In genomic region chr2:132473174-132473883, GRCh38 we compare ENCODE assay signal across 38 cellular contexts. TPM values are rescaled to one million over a fixed set of nuclear protein-coding genes. Genes with fewer than 3 reads are reported as not detected.
"Had no signal": no experiment of that assay in that cellular context is flagged by ENCODE, and none has a peak within 500 bp of the region (broad histone marks: within the 10 kb centered on the region; RNA-seq: fewer than 3 reads in every experiment).

No MANE protein-coding gene starts in this region.

- H3K4me3 Mint-ChIP-seq: activated CD4-positive, alpha-beta memory T cell treated with anti-CD3 and anti-CD28 coated beads, Interleukin-2, amount 10 ng/mL, durations not matched to agents 7 days and 5 days; activated CD8-positive, alpha-beta memory T cell treated with anti-CD3 and anti-CD28 coated beads, Interleukin-2, amount 10 ng/mL, durations not matched to agents 7 days and 5 days; activated naive CD8-positive, alpha-beta T cell treated with anti-CD3 and anti-CD28 coated beads for 36 hours had no signal

- H3K36me3 Mint-ChIP-seq: activated CD8-positive, alpha-beta memory T cell treated with anti-CD3 and anti-CD28 coated beads, Interleukin-2, amount 10 ng/mL, durations not matched to agents 7 days and 5 days; activated naive CD8-positive, alpha-beta T cell treated with anti-CD3 and anti-CD28 coated beads for 36 hours had no signal

- H3K4me1 Mint-ChIP-seq: activated CD4-positive, alpha-beta memory T cell treated with anti-CD3 and anti-CD28 coated beads, Interleukin-2, amount 10 ng/mL, durations not matched to agents 7 days and 5 days; activated CD8-positive, alpha-beta memory T cell treated with anti-CD3 and anti-CD28 coated beads, Interleukin-2, amount 10 ng/mL, durations not matched to agents 7 days and 5 days; activated naive CD8-positive, alpha-beta T cell treated with anti-CD3 and anti-CD28 coated beads for 36 hours had no signal

- H3K27me3 Mint-ChIP-seq: activated CD4-positive, alpha-beta memory T cell treated with anti-CD3 and anti-CD28 coated beads, Interleukin-2, amount 10 ng/mL, durations not matched to agents 7 days and 5 days; activated CD8-positive, alpha-beta memory T cell treated with anti-CD3 and anti-CD28 coated beads, Interleukin-2, amount 10 ng/mL, durations not matched to agents 7 days and 5 days; activated naive CD8-positive, alpha-beta T cell treated with anti-CD3 and anti-CD28 coated beads for 36 hours had no signal

- H3K27ac Mint-ChIP-seq: activated CD4-positive, alpha-beta memory T cell treated with anti-CD3 and anti-CD28 coated beads, Interleukin-2, amount 10 ng/mL, durations not matched to agents 7 days and 5 days; activated CD8-positive, alpha-beta memory T cell treated with anti-CD3 and anti-CD28 coated beads, Interleukin-2, amount 10 ng/mL, durations not matched to agents 7 days and 5 days; activated naive CD8-positive, alpha-beta T cell treated with anti-CD3 and anti-CD28 coated beads for 36 hours had no signal

- H3K27me3 ChIP-seq: brain microvascular endothelial cell, cardiac muscle cell, MG63, Peyer's patch had no signal

- H3K36me3 ChIP-seq: brain microvascular endothelial cell, cardiac muscle cell, MG63, Peyer's patch, WERI-Rb-1 had no signal

- ATAC-seq: activated CD8-positive, alpha-beta memory T cell treated with anti-CD3 and anti-CD28 coated beads, Interleukin-2, amount 10 ng/mL, durations not matched to agents 7 days and 5 days; PC-3 had no signal

- H3K9me3 ChIP-seq: MG63 had no signal

- H3K4me3 ChIP-seq: cardiac muscle cell, MG63, Peyer's patch had no signal

- H3K27ac ChIP-seq: brain microvascular endothelial cell, cardiac muscle cell, Peyer's patch, WERI-Rb-1 had no signal

- DNase-seq: activated CD4-positive, alpha-beta memory T cell treated with anti-CD3 and anti-CD28 coated beads, Interleukin-2, amount 10 ng/mL, durations not matched to agents 7 days and 5 days; activated CD4-positive, alpha-beta T cell treated with anti-CD3 and anti-CD28 coated beads for 1 hour; activated CD4-positive, alpha-beta T cell treated with anti-CD3 and anti-CD28 coated beads for 48 hours; activated CD4-positive, CD25-positive, alpha-beta regulatory T cell; activated CD8-positive, alpha-beta memory T cell treated with anti-CD3 and anti-CD28 coated beads for 24 hours; activated CD8-positive, alpha-beta memory T cell treated with anti-CD3 and anti-CD28 coated beads, Interleukin-2, amount 10 ng/mL, durations not matched to agents 7 days and 5 days; activated CD8-positive, alpha-beta memory T cell treated with anti-CD3 and anti-CD28 coated beads, Interleukin-2, amount 50 U/mL, for 48 hours; activated effector memory CD4-positive, alpha-beta T cell treated with Interleukin-2 at 50 U/mL for 16 hours; activated naive CD4-positive, alpha-beta T cell; activated naive CD4-positive, alpha-beta T cell treated with anti-CD3 and anti-CD28 coated beads, Interleukin-2, amount 50 U/mL, for 16 hours; activated naive CD8-positive, alpha-beta T cell treated with anti-CD3 and anti-CD28 coated beads for 36 hours; activated T-cell treated with anti-CD3 and anti-CD28 coated beads, Interleukin-2, amount 50 U/mL, for 48 hours; amniotic stem cell; aorta; brain microvascular endothelial cell; cerebellar nuclear complex; Kasumi-1; KBM-7; MG63; NCI-H1048; NCI-H1105 treated with DMSO at 0.1 percent for 48 hours; NCI-H1436; NCI-H187; NCI-H2029 treated with DMSO at 0.1 percent for 48 hours; NCI-H2107; NCI-H2171; NCI-H510A; NCI-H69; NK-92 treated with Interleukin-12 subunit alpha and Interleukin-12 subunit beta, amount 100 ng/mL, for 24 hours; PC-3; Peyer's patch; RPMI8226; SIG-M5; T1000; WERI-Rb-1 had no signal

- H3K4me1 ChIP-seq: Peyer's patch had no signal

RNA-seq across cellular contexts. Expression of gene GPR39, which starts 56.7 kb away (rescaled TPM):
- total RNA-seq: activated CD4-positive, alpha-beta memory T cell treated with anti-CD3 and anti-CD28 coated beads, Interleukin-2, amount 10 ng/mL, durations not matched to agents 7 days and 5 days; activated CD8-positive, alpha-beta memory T cell treated with anti-CD3 and anti-CD28 coated beads, Interleukin-2, amount 10 ng/mL, durations not matched to agents 7 days and 5 days; activated naive CD8-positive, alpha-beta T cell treated with anti-CD3 and anti-CD28 coated beads for 36 hours; T-helper 1 cell treated with Interleukin-12 subunit alpha and Interleukin-12 subunit beta and Interleukin-4 antibody, amounts not matched to agents 30 ng/mL and 1 ng/mL, for 36 hours; T-helper 2 cell treated with Interferon-gamma antibody and Interleukin-4, amounts not matched to agents 100 ng/mL and 5 ng/mL, for 36 hours had no signal
- polyA plus RNA-seq: aorta had no signal
